Comparison of ENCODE assay signal across 12 cellular contexts in the genomic region with DNA sequence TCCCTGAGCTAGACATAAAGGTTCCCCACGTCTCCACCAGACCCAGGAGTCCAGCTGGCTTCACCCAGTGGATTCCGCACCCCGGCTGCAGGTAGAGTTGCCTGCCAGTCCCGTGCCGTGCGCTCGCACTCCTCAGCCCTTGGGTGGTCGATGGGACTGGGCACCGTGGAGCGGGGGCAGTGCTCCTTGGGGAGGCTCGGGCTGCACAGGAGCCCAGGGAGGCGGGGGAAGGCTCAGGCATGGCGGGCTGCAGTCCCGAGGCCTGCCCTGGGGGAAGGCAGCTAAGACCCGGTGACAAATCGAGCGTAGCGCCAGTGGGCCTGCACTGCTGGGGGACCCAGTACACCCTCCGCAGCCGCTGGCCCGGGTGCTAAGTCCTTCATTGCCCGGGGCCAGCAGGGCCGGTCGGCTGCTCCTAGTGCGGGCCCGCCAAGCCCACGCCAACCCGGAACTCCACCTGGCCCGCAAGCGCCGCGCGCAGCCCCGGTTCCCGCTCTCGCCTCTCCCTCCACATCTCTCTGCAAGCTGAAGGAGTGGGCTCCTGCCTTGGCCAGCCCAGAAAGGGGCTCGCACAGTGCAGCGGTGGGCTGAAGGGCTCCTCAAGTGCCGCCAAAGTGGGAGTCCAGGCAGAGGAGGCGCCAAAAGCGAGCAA. TPM values are rescaled to one million over a fixed set of nuclear protein-coding genes. Genes with fewer than 3 reads are reported as not detected.
DNase-seq lines count a peak whose midpoint lies in the region; TF ChIP-seq lines count a peak whose summit lies in the region.
"Had no signal": no experiment of that assay in that cellular context is flagged by ENCODE, and none has a peak within 500 bp of the region (broad histone marks: within the 10 kb centered on the region; RNA-seq: fewer than 3 reads in every experiment).

No MANE protein-coding gene starts in this region.

- H3K9ac ChIP-seq in mesendoderm (ENCODE audit: low read length), result no peak overlapping the region

- H4K8ac ChIP-seq in mesendoderm (ENCODE audit: low read depth, low read length), result no peak overlapping the region

- H3K9me3 ChIP-seq in breast epithelium, result no peaks in the 10 kb centered on the region
- no peaks in the 10 kb centered on the region for H3K9me3 ChIP-seq in tibial artery
- H3K9me3 ChIP-seq in SJCRH30 (replicated peaks), result no peaks in the 10 kb centered on the region

- H4K5ac ChIP-seq in mesendoderm (ENCODE audit: low read length), result no peak overlapping the region

- no TSS peak for BruUV-seq in MCF 10A (replicated peaks; lab: Mats Ljungman, UMichigan)

- H3K79me2 ChIP-seq in mesendoderm (ENCODE audit: control insufficient read depth, insufficient read depth, low read length), result no peaks in the 10 kb centered on the region

- H3K4ac ChIP-seq in mesendoderm (ENCODE audit: low read depth, low read length), result no peak overlapping the region

- intact Hi-C loops in breast epithelium (cut with DNase I; ENCODE audit: low total_unique reads) (loop anchor here (5.0 kb wide), 1 partner anchor 1022 kb away; no protein-coding TSS in a partner anchor), MCF 10A (cut with micrococcal nuclease) (no loop called here), tibial artery (cut with DNase I; ENCODE audit: low total_unique reads) (loop anchor here (2.0 to 5.0 kb wide), 2 partner anchors 253 to 268 kb away; a partner anchor contains a TSS)

- no peak overlapping the region for H3K4me3 Mint-ChIP-seq in MCF 10A (ENCODE audit: unreplicated experiment)

- H3K4me1 Mint-ChIP-seq in MCF 10A (ENCODE audit: insufficient read depth, unreplicated experiment), result peaks cover 23% of the 10 kb centered on the region

- H3K4me1 ChIP-seq in breast epithelium (peaks cover 0 to 8% of the 10 kb centered on the region in 2 donors), mesendoderm (ENCODE audit: control insufficient read depth, low read depth, low read length) (no peaks in the 10 kb centered on the region), tibial artery (peaks cover 0 to 17% (median 12%) of the 10 kb centered on the region in 4 donors), SJCRH30 (0 out of 2 replicates have a peak, but pooled peaks cover 5% of the 10 kb centered on the region)

- DNase-seq in breast epithelium (ENCODE audit: low spot score in 2 of 2) (no peak), MCF 10A (ENCODE audit: unreplicated experiment) (no peak), mesendoderm (no peak), tibial artery (no peak), SJCRH30 (no peak), NCI-H2171 treated with DMSO at 0.1 percent for 48 hours (lab: John Stamatoyannopoulos, UW) (no peak), NCI-H774 (lab: John Stamatoyannopoulos, UW) (no peak)

- no peaks in the 10 kb centered on the region for H3K36me3 Mint-ChIP-seq in MCF 10A (ENCODE audit: insufficient read depth, unreplicated experiment)
- H3K36me3 Mint-ChIP-seq: brain had no signal

- H3K27ac ChIP-seq in breast epithelium, result peak overlapping the region; percentile 89 to 92
- peak overlapping the region; percentile 95 for H3K27ac ChIP-seq in cingulate gyrus (ENCODE audit: low read depth, low read length)
- no peak overlapping the region for H3K27ac ChIP-seq in mesendoderm (ENCODE audit: low read depth, low read length)
- H3K27ac ChIP-seq in tibial artery, result peak overlapping the region; percentile 71 to 72
- H3K27ac ChIP-seq in SJCRH30, result no peak overlapping the region

- H3K23ac ChIP-seq in mesendoderm (ENCODE audit: low read length), result no peak overlapping the region

- H3K27me3 ChIP-seq in breast epithelium (no peaks in the 10 kb centered on the region), mesendoderm (ENCODE audit: insufficient read depth, low read length, poor library complexity) (no peaks in the 10 kb centered on the region), tibial artery (no peaks in the 10 kb centered on the region), SJCRH30 (no peaks in the 10 kb centered on the region)

- no peak overlapping the region for H3K18ac ChIP-seq in mesendoderm (ENCODE audit: low read length)

- CTCF ChIA-PET in MCF 10A (lab: Yijun Ruan, JAX), result interaction anchor here (0.6 to 6.9 kb wide), 41 partner anchors 8 to 647 kb away, joined by 3 to 58 read pairs (median 4); a partner anchor contains a TSS

- TF ChIP-seq CTCF in breast epithelium (IDR thresholded peaks at IDR 0.05) (no peak), MCF 10A (IDR thresholded peaks at IDR 0.05; ENCODE audit: unreplicated experiment) (no peak), tibial artery (IDR thresholded peaks at IDR 0.05) (no peak)

- POLR2A ChIA-PET in MCF 10A (lab: Yijun Ruan, JAX), result interaction anchor here (0.5 to 5.2 kb wide), 9 partner anchors 18 to 239 kb away, joined by 3 to 98 read pairs (median 4); a partner anchor contains a TSS

- H2BK15ac ChIP-seq in mesendoderm (replicated peaks; ENCODE audit: low read depth), result no peak overlapping the region

- no peak overlapping the region for H2BK120ac ChIP-seq in mesendoderm (ENCODE audit: low read depth, low read length)

- H3K36me3 ChIP-seq in breast epithelium (no peaks in the 10 kb centered on the region), mesendoderm (ENCODE audit: control insufficient read depth, insufficient read depth, low read length) (no peaks in the 10 kb centered on the region), tibial artery (no peaks in the 10 kb centered on the region), SJCRH30 (no peaks in the 10 kb centered on the region)

- no peaks in the 10 kb centered on the region for H3K79me1 ChIP-seq in mesendoderm (ENCODE audit: low read length)

- no peak overlapping the region for H2AK5ac ChIP-seq in mesendoderm (ENCODE audit: low read length)

- no peak overlapping the region for H3K4me2 ChIP-seq in mesendoderm (ENCODE audit: low read length)

- no peak overlapping the region for H2BK5ac ChIP-seq in mesendoderm (ENCODE audit: low read length)

- peak overlapping the region; percentile 40 for H3K56ac ChIP-seq in mesendoderm (ENCODE audit: low read length)

- TF ChIP-seq POLR2A in breast epithelium (IDR thresholded peaks at IDR 0.05), result no peak

- no peaks in the 10 kb centered on the region for H3K27me3 Mint-ChIP-seq in MCF 10A (ENCODE audit: insufficient read depth, unreplicated experiment)

- peak overlapping the region in 2 of 3 donors; percentile 36 to 62 for H3K4me3 ChIP-seq in breast epithelium
- H3K4me3 ChIP-seq in mesendoderm (ENCODE audit: low read length), result no peak overlapping the region
- H3K4me3 ChIP-seq in tibial artery, result peak overlapping the region in 1 of 2 donors; percentile 41
- no peak overlapping the region for H3K4me3 ChIP-seq in SJCRH30

- no peak overlapping the region for H3K27ac Mint-ChIP-seq in MCF 10A (ENCODE audit: low read depth, unreplicated experiment)
- H3K27ac Mint-ChIP-seq: T-helper 1 cell treated with Interleukin-12 subunit alpha and Interleukin-12 subunit beta and Interleukin-4 antibody, amounts not matched to agents 30 μg/mL and 1 μg/mL, for 36 hours had no signal

- no CpG with 5 or more reads among the region's 41 CpGs for WGBS in mesendoderm (ENCODE audit: extremely low coverage, insufficient coverage, low lambda C conversion rate)

- H3K9me3 Mint-ChIP-seq in MCF 10A (ENCODE audit: unreplicated experiment), result no peaks in the 10 kb centered on the region
- H3K9me3 Mint-ChIP-seq: activated CD4-positive, alpha-beta T cell treated with anti-CD3 and anti-CD28 coated beads, Interleukin-2, amount 10 ng/mL, durations not matched to agents 7 days and 5 days; T-helper 1 cell treated with Interleukin-12 subunit alpha and Interleukin-12 subunit beta and Interleukin-4 antibody, amounts not matched to agents 30 μg/mL and 1 μg/mL, for 36 hours had no signal

RNA-seq across cellular contexts. Expression of a gene that starts 9.5 kb away (rescaled TPM):
- total RNA-seq in breast epithelium (not detected), MCF 10A (2022) (not detected in 2 replicates)
- not detected for polyA plus RNA-seq in mesendoderm (2013, experiment 1 of 2)
- polyA plus RNA-seq in mesendoderm (2013, experiment 2 of 2), result not detected
- not detected in 2 replicates for total RNA-seq in SJCRH30 (2014; rRNA removed; shearing (Covaris generic))
- total RNA-seq: activated CD4-positive, alpha-beta T cell treated with anti-CD3 and anti-CD28 coated beads, Interleukin-2, amount 10 ng/mL, durations not matched to agents 7 days and 5 days; OCI-LY7 had no signal

Comparison
In these comparisons a context has a peak if more than half of its experiments do, and no peak if none do; other contexts are left out.
1. H3K27ac ChIP-seq: peak in breast epithelium (2 of 2), cingulate gyrus (single experiment) and tibial artery (2 of 2); none in mesendoderm (single experiment) and SJCRH30 (single experiment).
2. H3K4me3 ChIP-seq: peak in breast epithelium (2 of 3); none in mesendoderm (single experiment) and SJCRH30 (single experiment).